ENCODE assay signal across 25 cellular contexts in the genomic region with DNA sequence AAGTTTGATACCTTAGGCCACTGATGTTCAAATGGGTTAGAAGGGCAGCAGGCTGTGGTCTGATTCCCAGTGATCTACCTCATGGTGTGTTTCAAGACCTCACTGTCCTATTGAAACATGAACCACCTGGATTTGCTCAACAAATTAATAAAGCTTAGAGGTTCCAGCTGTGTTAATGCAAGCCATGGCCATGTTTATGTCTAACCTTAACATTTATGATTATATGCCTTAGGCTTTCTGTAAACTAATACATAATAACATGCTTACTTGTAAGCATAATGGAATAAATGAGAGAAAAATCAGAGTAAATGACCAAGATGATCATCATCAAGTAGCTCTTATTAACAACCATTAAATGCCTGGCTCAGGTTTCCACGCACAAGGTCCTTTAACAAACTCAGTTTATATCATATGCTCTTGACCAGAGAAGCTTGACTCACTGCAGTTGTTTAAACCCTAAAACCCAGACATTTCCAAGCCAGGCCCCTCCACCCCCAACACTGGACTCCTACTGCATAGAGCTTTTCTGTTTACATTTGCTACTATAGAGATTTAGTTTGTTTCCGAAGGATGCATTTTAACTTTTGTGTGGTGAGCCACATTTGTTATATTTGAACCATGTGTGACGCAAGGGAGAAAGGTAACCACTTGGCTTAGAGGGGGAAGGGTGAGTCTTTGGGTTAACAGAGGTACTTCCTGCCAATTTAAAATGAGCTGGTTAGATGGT. TPM values are rescaled to one million over a fixed set of nuclear protein-coding genes. Genes with fewer than 3 reads are reported as not detected.
DNase-seq lines count a peak whose midpoint lies in the region; ATAC-seq and TF ChIP-seq lines count a peak whose summit lies in the region.
"Had no signal": no experiment of that assay in that cellular context is flagged by ENCODE, and none has a peak within 500 bp of the region (broad histone marks: within the 10 kb centered on the region; RNA-seq: fewer than 3 reads in every experiment).

No MANE protein-coding gene starts in this region.

- POLR2A ChIA-PET in activated CD4-positive, alpha-beta T cell treated with anti-CD3 and anti-CD28 coated beads, Interleukin-2, amount 10 ng/mL, durations not matched to agents 7 days and 5 days (lab: Charles Lee): no interaction called here

- H3K4me1 Mint-ChIP-seq in activated CD4-positive, alpha-beta T cell treated with anti-CD3 and anti-CD28 coated beads, Interleukin-2, amount 10 ng/mL, durations not matched to agents 7 days and 5 days: peaks cover 7% of the 10 kb centered on the region
- peaks cover 5% of the 10 kb centered on the region for H3K4me1 Mint-ChIP-seq in activated T-helper 1 cell treated with anti-CD3 and anti-CD28 coated beads, Interleukin-12 subunit alpha, Interleukin-12 subunit beta, Interleukin-2, Interleukin-4 antibody, amounts not matched to agents 30 ng/mL and 10 ng/mL and 1 ng/mL, durations not matched to agents 14 hours and 24 hours and 36 hours (ENCODE audit: low read depth)
- peaks cover 35% of the 10 kb centered on the region for H3K4me1 Mint-ChIP-seq in nephron
- H3K4me1 Mint-ChIP-seq in type B pancreatic cell (ENCODE audit: unreplicated experiment): peaks cover 12% of the 10 kb centered on the region

- no peak for ATAC-seq in GM18511 (IDR thresholded peaks at IDR 0.05; ENCODE audit: unreplicated experiment)
- ATAC-seq: activated T-cell treated with anti-CD3 and anti-CD28 coated beads, Interleukin-2, amount 50 U/mL, for 4 hours; HCT116; Panc1 had no signal

- peaks cover 7% of the 10 kb centered on the region for H3K9me3 Mint-ChIP-seq in activated CD4-positive, alpha-beta T cell treated with anti-CD3 and anti-CD28 coated beads, Interleukin-2, amount 10 ng/mL, durations not matched to agents 7 days and 5 days
- peaks cover 5% of the 10 kb centered on the region for H3K9me3 Mint-ChIP-seq in activated T-helper 1 cell treated with anti-CD3 and anti-CD28 coated beads, Interleukin-12 subunit alpha, Interleukin-12 subunit beta, Interleukin-2, Interleukin-4 antibody, amounts not matched to agents 30 ng/mL and 10 ng/mL and 1 ng/mL, durations not matched to agents 14 hours and 24 hours and 36 hours
- H3K9me3 Mint-ChIP-seq in nephron: peaks cover 11% of the 10 kb centered on the region
- H3K9me3 Mint-ChIP-seq in type B pancreatic cell: peaks cover 7% of the 10 kb centered on the region
- H3K9me3 Mint-ChIP-seq: activated CD4-positive, alpha-beta memory T cell treated with anti-CD3 and anti-CD28 coated beads for 36 hours had no signal

- CTCF ChIA-PET in activated CD4-positive, alpha-beta T cell treated with anti-CD3 and anti-CD28 coated beads, Interleukin-2, amount 10 ng/mL, durations not matched to agents 7 days and 5 days (lab: Charles Lee): interaction anchor here (0.6 to 1.6 kb wide), 2 partner anchors 74 to 108 kb away, joined by 3 read pairs; no protein-coding TSS in a partner anchor

- TF ChIP-seq CTCF in nephron (IDR thresholded peaks at IDR 0.05; ENCODE audit: unreplicated experiment in 3 of 3): no peak
- TF ChIP-seq CTCF in type B pancreatic cell (conservative IDR thresholded peaks at IDR 0.05): no peak

- peaks cover 8% of the 10 kb centered on the region for H3K27me3 Mint-ChIP-seq in activated CD4-positive, alpha-beta T cell treated with anti-CD3 and anti-CD28 coated beads, Interleukin-2, amount 10 ng/mL, durations not matched to agents 7 days and 5 days
- H3K27me3 Mint-ChIP-seq in activated T-helper 1 cell treated with anti-CD3 and anti-CD28 coated beads, Interleukin-12 subunit alpha, Interleukin-12 subunit beta, Interleukin-2, Interleukin-4 antibody, amounts not matched to agents 30 ng/mL and 10 ng/mL and 1 ng/mL, durations not matched to agents 14 hours and 24 hours and 36 hours (ENCODE audit: insufficient read depth): peaks cover 16% of the 10 kb centered on the region
- H3K27me3 Mint-ChIP-seq in nephron (ENCODE audit: low read depth) (no peaks in the 10 kb centered on the region), type B pancreatic cell (peaks cover 3% of the 10 kb centered on the region)

- H3K36me3 Mint-ChIP-seq in activated CD4-positive, alpha-beta T cell treated with anti-CD3 and anti-CD28 coated beads, Interleukin-2, amount 10 ng/mL, durations not matched to agents 7 days and 5 days (ENCODE audit: low read depth): peaks cover 2% of the 10 kb centered on the region
- H3K36me3 Mint-ChIP-seq in activated T-helper 1 cell treated with anti-CD3 and anti-CD28 coated beads, Interleukin-12 subunit alpha, Interleukin-12 subunit beta, Interleukin-2, Interleukin-4 antibody, amounts not matched to agents 30 ng/mL and 10 ng/mL and 1 ng/mL, durations not matched to agents 14 hours and 24 hours and 36 hours (ENCODE audit: low read depth): peaks cover 2% of the 10 kb centered on the region
- H3K36me3 Mint-ChIP-seq in nephron (ENCODE audit: low read depth) (peaks cover 41% of the 10 kb centered on the region), type B pancreatic cell (peaks cover 23% of the 10 kb centered on the region)
- H3K36me3 Mint-ChIP-seq: activated CD4-positive, alpha-beta memory T cell treated with anti-CD3 and anti-CD28 coated beads for 36 hours had no signal

- H3K27ac Mint-ChIP-seq in activated CD4-positive, alpha-beta T cell treated with anti-CD3 and anti-CD28 coated beads, Interleukin-2, amount 10 ng/mL, durations not matched to agents 7 days and 5 days: no peak overlapping the region
- H3K27ac Mint-ChIP-seq in activated T-helper 1 cell treated with anti-CD3 and anti-CD28 coated beads, Interleukin-12 subunit alpha, Interleukin-12 subunit beta, Interleukin-2, Interleukin-4 antibody, amounts not matched to agents 30 ng/mL and 10 ng/mL and 1 ng/mL, durations not matched to agents 14 hours and 24 hours and 36 hours: peak overlapping the region; percentile 26
- H3K27ac Mint-ChIP-seq in nephron (peak overlapping the region; percentile 34 to 75 (median 50)), type B pancreatic cell (no peak overlapping the region)
- H3K27ac Mint-ChIP-seq: activated CD4-positive, alpha-beta memory T cell treated with anti-CD3 and anti-CD28 coated beads for 36 hours had no signal

- no peak overlapping the region for H3K4me3 Mint-ChIP-seq in activated CD4-positive, alpha-beta T cell treated with anti-CD3 and anti-CD28 coated beads, Interleukin-2, amount 10 ng/mL, durations not matched to agents 7 days and 5 days
- no peak overlapping the region for H3K4me3 Mint-ChIP-seq in activated T-helper 1 cell treated with anti-CD3 and anti-CD28 coated beads, Interleukin-12 subunit alpha, Interleukin-12 subunit beta, Interleukin-2, Interleukin-4 antibody, amounts not matched to agents 30 ng/mL and 10 ng/mL and 1 ng/mL, durations not matched to agents 14 hours and 24 hours and 36 hours
- H3K4me3 Mint-ChIP-seq in nephron (no peak overlapping the region), type B pancreatic cell (no peak overlapping the region)
- H3K4me3 Mint-ChIP-seq: activated CD4-positive, alpha-beta memory T cell treated with anti-CD3 and anti-CD28 coated beads for 36 hours; activated T-cell treated with anti-CD3 and anti-CD28 coated beads, Interleukin-2, amount 50 U/mL, for 4 hours; neural progenitor cell had no signal

- intact Hi-C loops in activated T-helper 1 cell treated with anti-CD3 and anti-CD28 coated beads, Interleukin-12 subunit alpha, Interleukin-12 subunit beta, Interleukin-2, Interleukin-4 antibody, amounts not matched to agents 30 ng/mL and 10 ng/mL and 1 ng/mL, durations not matched to agents 14 hours and 24 hours and 36 hours (cut with micrococcal nuclease): no loop called here

- peak; percentile 6 for DNase-seq in activated CD4-positive, alpha-beta T cell treated with anti-CD3 and anti-CD28 coated beads, Interleukin-2, amount 10 ng/mL, durations not matched to agents 7 days and 5 days
- DNase-seq in activated CD4-positive, alpha-beta T cell treated with anti-CD3 and anti-CD28 coated beads for 4 hours: no peak
- DNase-seq in MV-4-11 (lab: John Stamatoyannopoulos, UW) (peak; percentile 53), type B pancreatic cell (ENCODE audit: extremely low spot score, unreplicated experiment) (no peak)
- no peak for DNase-seq in activated T-helper 1 cell treated with anti-CD3 and anti-CD28 coated beads, Interleukin-12 subunit alpha, Interleukin-12 subunit beta, Interleukin-2, Interleukin-4 antibody, amounts not matched to agents 30 ng/mL and 10 ng/mL and 1 ng/mL, durations not matched to agents 14 hours and 24 hours and 36 hours (ENCODE audit: low spot score)
- DNase-seq in stimulated activated CD4-positive, alpha-beta T cell treated with anti-CD3 and anti-CD28 coated beads, Interleukin-1b, Interleukin-23, amount 100 ng/mL, for 48 hours: no peak
- DNase-seq: activated CD4-positive, alpha-beta memory T cell treated with anti-CD3 and anti-CD28 coated beads for 36 hours; activated naive CD4-positive, alpha-beta T cell treated with anti-CD3 and anti-CD28 coated beads, Interleukin-2, amount 50 U/mL, for 16 hours; activated T-cell treated with anti-CD3 and anti-CD28 coated beads, Interleukin-2, amount 50 U/mL, for 4 hours; DMS 273 treated with DMSO at 0.1 percent for 48 hours; heart left ventricle; Kasumi-1; NCI-H1436 treated with DMSO at 0.1 percent for 48 hours; stimulated activated CD4-positive, alpha-beta T cell treated with anti-CD3 and anti-CD28 coated beads, Interleukin-12 subunit alpha, Interleukin-12 subunit beta, amount 100 ng/mL, for 4 hours; substantia nigra had no signal

RNA-seq across cellular contexts. Expression of a gene that starts 43.7 kb away (rescaled TPM):
- total RNA-seq in activated CD4-positive, alpha-beta T cell treated with anti-CD3 and anti-CD28 coated beads, Interleukin-2, amount 10 ng/mL, durations not matched to agents 7 days and 5 days: under 1 TPM in 1 of 2 experiments, not detected in 1; 0.15 TPM
- 0.03 TPM in 1 of 2 replicates, not detected in the other for total RNA-seq in activated T-helper 1 cell treated with anti-CD3 and anti-CD28 coated beads, Interleukin-12 subunit alpha, Interleukin-12 subunit beta, Interleukin-2, Interleukin-4 antibody, amounts not matched to agents 30 ng/mL and 10 ng/mL and 1 ng/mL, durations not matched to agents 14 hours and 24 hours and 36 hours
- total RNA-seq in type B pancreatic cell (ENCODE audit: low replicate concordance): 26.2 and 29.1 TPM in 2 replicates

RNA-seq across cellular contexts. Expression of a gene that starts 54.9 kb away (rescaled TPM):
- total RNA-seq in activated CD4-positive, alpha-beta T cell treated with anti-CD3 and anti-CD28 coated beads, Interleukin-2, amount 10 ng/mL, durations not matched to agents 7 days and 5 days: not detected
- total RNA-seq in activated T-helper 1 cell treated with anti-CD3 and anti-CD28 coated beads, Interleukin-12 subunit alpha, Interleukin-12 subunit beta, Interleukin-2, Interleukin-4 antibody, amounts not matched to agents 30 ng/mL and 10 ng/mL and 1 ng/mL, durations not matched to agents 14 hours and 24 hours and 36 hours: not detected in 2 replicates
- total RNA-seq in type B pancreatic cell (ENCODE audit: low replicate concordance): 0.63 TPM in 1 of 2 replicates, not detected in the other
- total RNA-seq: A673; activated CD4-positive, alpha-beta memory T cell treated with anti-CD3 and anti-CD28 coated beads for 36 hours; activated T-cell treated with anti-CD3 and anti-CD28 coated beads, Interleukin-2, amount 50 U/mL, for 4 hours; HT1080; mononuclear cell; pulmonary artery endothelial cell; T-helper 2 cell treated with Interferon-gamma antibody and Interleukin-4, amounts not matched to agents 100 ng/mL and 5 ng/mL, for 36 hours had no signal

Comparison
In these comparisons a context has a peak if more than half of its experiments do, and no peak if none do; other contexts are left out.
1. DNase-seq: peak in activated CD4-positive, alpha-beta T cell treated with anti-CD3 and anti-CD28 coated beads, Interleukin-2, amount 10 ng/mL, durations not matched to agents 7 days and 5 days (single experiment) and MV-4-11 (single experiment); none in activated CD4-positive, alpha-beta T cell treated with anti-CD3 and anti-CD28 coated beads for 4 hours (0 of 2), activated T-helper 1 cell treated with anti-CD3 and anti-CD28 coated beads, Interleukin-12 subunit alpha, Interleukin-12 subunit beta, Interleukin-2, Interleukin-4 antibody, amounts not matched to agents 30 ng/mL and 10 ng/mL and 1 ng/mL, durations not matched to agents 14 hours and 24 hours and 36 hours (single experiment), stimulated activated CD4-positive, alpha-beta T cell treated with anti-CD3 and anti-CD28 coated beads, Interleukin-1b, Interleukin-23, amount 100 ng/mL, for 48 hours (single experiment) and type B pancreatic cell (single experiment).
2. H3K27ac Mint-ChIP-seq: peak in activated T-helper 1 cell treated with anti-CD3 and anti-CD28 coated beads, Interleukin-12 subunit alpha, Interleukin-12 subunit beta, Interleukin-2, Interleukin-4 antibody, amounts not matched to agents 30 ng/mL and 10 ng/mL and 1 ng/mL, durations not matched to agents 14 hours and 24 hours and 36 hours (single experiment) and nephron (3 of 3); none in activated CD4-positive, alpha-beta T cell treated with anti-CD3 and anti-CD28 coated beads, Interleukin-2, amount 10 ng/mL, durations not matched to agents 7 days and 5 days (single experiment) and type B pancreatic cell (single experiment).
3. RNA of a gene that starts 43.7 kb away (total RNA-seq): 26.2 to 29.1 TPM in type B pancreatic cell; 0.15 TPM in activated CD4-positive, alpha-beta T cell treated with anti-CD3 and anti-CD28 coated beads, Interleukin-2, amount 10 ng/mL, durations not matched to agents 7 days and 5 days and 0.03 TPM in activated T-helper 1 cell treated with anti-CD3 and anti-CD28 coated beads, Interleukin-12 subunit alpha, Interleukin-12 subunit beta, Interleukin-2, Interleukin-4 antibody, amounts not matched to agents 30 ng/mL and 10 ng/mL and 1 ng/mL, durations not matched to agents 14 hours and 24 hours and 36 hours; every median in the first group is over 10 times any median in the second.